11 cellular contexts compared by ENCODE assay signal in genomic region chr14:93536945-93537344, GRCh38.
DNase-seq lines count a peak whose midpoint lies in the region; ATAC-seq and TF ChIP-seq lines count a peak whose summit lies in the region.
"Had no signal": no experiment of that assay in that cellular context is flagged by ENCODE, and none has a peak within 500 bp of the region (broad histone marks: within the 10 kb centered on the region; RNA-seq: fewer than 3 reads in every experiment).

No MANE protein-coding gene starts in this region.

- TF ChIP-seq CTCF in IMR-90 (conservative IDR thresholded peaks at IDR 0.05; ENCODE audit: low read depth, low read length), result 0 out of 2 replicates have a peak, but pooled peaks have one; percentile 12
- peak; percentile 42 for TF ChIP-seq CTCF in VCaP (conservative IDR thresholded peaks at IDR 0.05)
- peak in 2 of 9 donors; percentile 17 to 26 for TF ChIP-seq CTCF in heart right ventricle (IDR thresholded peaks at IDR 0.05)

- H3K23ac ChIP-seq in IMR-90 (ENCODE audit: low read depth, low read length), result no peak overlapping the region

- no peak overlapping the region for H3K56ac ChIP-seq in IMR-90 (ENCODE audit: extremely low read depth, insufficient read depth, low read length)

- dilution Hi-C loops in IMR-90 (cut with HindIII; ENCODE audit: low sequenced_read_pairs, unreplicated experiment), result no loop called here

- H3K4ac ChIP-seq in IMR-90 (ENCODE audit: low read depth, low read length), result no peak overlapping the region

- DNase-seq in DMS 273 (lab: John Stamatoyannopoulos, UW; ENCODE audit: unreplicated experiment), result peak; percentile 52
- DNase-seq in DMS 273 treated with DMSO at 0.1 percent for 48 hours (lab: John Stamatoyannopoulos, UW), result no peak
- DNase-seq in IMR-90, result no peak
- peak; percentile 12 to 16 for DNase-seq in lung microvascular endothelial cell (ENCODE audit: low read depth in 2 of 2)
- no peak for DNase-seq in heart right ventricle
- no peak for DNase-seq in NK-92 (lab: John Stamatoyannopoulos, UW; ENCODE audit: unreplicated experiment)
- DNase-seq: mucosa of descending colon had no signal

- TF ChIP-seq POLR2A in IMR-90 (IDR thresholded peaks at IDR 0.05; ENCODE audit: low read depth, low read length), result no peak

- no peak overlapping the region for H4K8ac ChIP-seq in IMR-90 (ENCODE audit: low read depth in 2 of 2, low read length in 2 of 2)

- intact Hi-C loops in IMR-90 (cut with micrococcal nuclease), result no loop called here
- intact Hi-C loops in heart right ventricle (cut with DNase I), result loop anchor here in 1 of 10 donors (10.0 kb wide), 1 partner anchor 302 kb away; no protein-coding TSS in a partner anchor

- CTCF ChIA-PET in IMR-90 (lab: Yijun Ruan, JAX), result no interaction called here

- H2AFZ ChIP-seq in IMR-90 (replicated peaks; ENCODE audit: low read length, poor library complexity), result no peak overlapping the region

- in situ Hi-C loops in IMR-90 (cut with MboI; ENCODE audit: low sequenced_read_pairs), result no loop called here

- no peak for TF ChIP-seq RAD21 in IMR-90 (IDR thresholded peaks at IDR 0.05; ENCODE audit: low read length)

- no peaks in the 10 kb centered on the region for H3K4me1 ChIP-seq in IMR-90 (ENCODE audit: control insufficient read depth, insufficient read depth, low read length)
- peaks cover 0 to 15% (median 0%) of the 10 kb centered on the region in 9 donors for H3K4me1 ChIP-seq in heart right ventricle

- no peak overlapping the region for H2BK120ac ChIP-seq in IMR-90 (ENCODE audit: low read depth, low read length)

- H3K4me3 ChIP-seq in IMR-90 (ENCODE audit: insufficient read depth, low read depth, low read length), result no peak overlapping the region
- no peak overlapping the region for H3K4me3 ChIP-seq in heart right ventricle
- H3K4me3 ChIP-seq: mucosa of descending colon, skin epidermis had no signal

- H2BK20ac ChIP-seq in IMR-90 (ENCODE audit: low read depth, low read length), result no peak overlapping the region

- H4K20me1 ChIP-seq in IMR-90 (ENCODE audit: insufficient read depth, low read length), result no peaks in the 10 kb centered on the region

- no peak overlapping the region for H3K18ac ChIP-seq in IMR-90 (ENCODE audit: low read depth, low read length)

- WGBS in IMR-90 (ENCODE audit: extremely low coverage in 2 of 2, insufficient read length in 1 of 2), 2 experiments, result no CpG with 5 or more reads among the region's 8 CpGs
- 65 to 67% methylated on average over 8 of the region's 8 CpGs for WGBS in heart right ventricle, 2 donors

- H3K27ac ChIP-seq in IMR-90 (ENCODE audit: insufficient read depth, low read length) (no peak overlapping the region), VCaP (no peak overlapping the region), heart right ventricle (no peak overlapping the region)
- H3K27ac ChIP-seq: 22Rv1, skin epidermis had no signal

- no TSS peak for BruUV-seq in IMR-90 (replicated peaks; lab: Mats Ljungman, UMichigan)

- H2AK5ac ChIP-seq in IMR-90 (ENCODE audit: low read depth, low read length), result no peak overlapping the region

- POLR2A ChIA-PET in IMR-90 (lab: Charles Lee; ENCODE audit: unreplicated experiment), result no interaction called here

- no peaks in the 10 kb centered on the region for H3K27me3 ChIP-seq in IMR-90 (ENCODE audit: control insufficient read depth, insufficient read depth, low read length)
- peaks cover 0 to 6% (median 0%) of the 10 kb centered on the region in 7 donors for H3K27me3 ChIP-seq in heart right ventricle

- no peak for ATAC-seq in IMR-90 (ENCODE audit: low read depth)
- no peak for ATAC-seq in heart right ventricle
- ATAC-seq in HG02588 (IDR thresholded peaks at IDR 0.05; ENCODE audit: unreplicated experiment), result no peak
- ATAC-seq: mucosa of descending colon had no signal

- H3K14ac ChIP-seq in IMR-90 (replicated peaks; ENCODE audit: low read depth, low read length), result no peak overlapping the region

- H3K9ac ChIP-seq in IMR-90 (ENCODE audit: low read depth, low read length), result no peak overlapping the region

- H4K91ac ChIP-seq in IMR-90 (ENCODE audit: insufficient read depth, low read depth, low read length), result no peak overlapping the region

- no peak overlapping the region for H2BK15ac ChIP-seq in IMR-90 (ENCODE audit: low read depth, low read length)

- H2BK5ac ChIP-seq in IMR-90 (ENCODE audit: low read depth, low read length, poor library complexity, severe bottlenecking), result no peak overlapping the region

- H3K9me1 ChIP-seq in IMR-90 (ENCODE audit: insufficient read depth, low read length), result no peaks in the 10 kb centered on the region

- H2AK9ac ChIP-seq in IMR-90 (replicated peaks; ENCODE audit: low read depth, low read length, poor library complexity), result no peak overlapping the region

- no peaks in the 10 kb centered on the region for H3K36me3 ChIP-seq in IMR-90 (ENCODE audit: control insufficient read depth, insufficient read depth, low read length)
- no peaks in the 10 kb centered on the region for H3K36me3 ChIP-seq in heart right ventricle

- H4K5ac ChIP-seq in IMR-90 (ENCODE audit: low read depth, low read length), result no peak overlapping the region

- H3K9me3 ChIP-seq in IMR-90 (ENCODE audit: control insufficient read depth, insufficient read depth, low read length) (peaks cover 2% of the 10 kb centered on the region; the same call in 1 of the 2 replicates), heart right ventricle (no peaks in the 10 kb centered on the region)
- H3K9me3 ChIP-seq: mucosa of descending colon had no signal

- H3K79me1 ChIP-seq in IMR-90 (ENCODE audit: low read depth in 1 of 2, low read length in 2 of 2), result no peaks in the 10 kb centered on the region

- no peak overlapping the region for H3K4me2 ChIP-seq in IMR-90 (ENCODE audit: low read depth, low read length)

TF ChIP-seq in IMR-90, 13 proteins besides CTCF, POLR2A, EP300 and RAD21:
- no peak for TF ChIP-seq MAFK (IDR thresholded peaks at IDR 0.05; ENCODE audit: low read depth, low read length)
- no peak for TF ChIP-seq BHLHE40 (IDR thresholded peaks at IDR 0.05; ENCODE audit: low read depth, low read length)
- TF ChIP-seq NFE2L2 (IDR thresholded peaks at IDR 0.05; ENCODE audit: low read depth, low read length), result no peak
- no peak for TF ChIP-seq RFX5 (IDR thresholded peaks at IDR 0.05; ENCODE audit: low read depth, low read length)
- TF ChIP-seq SMC3 (IDR thresholded peaks at IDR 0.05; ENCODE audit: low read depth, low read length), result no peak
- TF ChIP-seq RCOR1 (IDR thresholded peaks at IDR 0.05; ENCODE audit: insufficient replicate concordance, low read length), result no peak
- TF ChIP-seq USF2 (IDR thresholded peaks at IDR 0.05; ENCODE audit: low read depth, low read length), result no peak
- no peak for TF ChIP-seq FOS (IDR thresholded peaks at IDR 0.05; ENCODE audit: low read depth, low read length)
- no peak for TF ChIP-seq CHD1 (IDR thresholded peaks at IDR 0.05; ENCODE audit: low read depth, low read length)
- no peak for TF ChIP-seq ELK1 (IDR thresholded peaks at IDR 0.05; ENCODE audit: borderline replicate concordance, low read depth, low read length)
- no peak for TF ChIP-seq CEBPB (IDR thresholded peaks at IDR 0.05; ENCODE audit: low read depth, low read length)
- no peak for TF ChIP-seq MAZ (IDR thresholded peaks at IDR 0.05; ENCODE audit: borderline replicate concordance, low read depth, low read length)
- no peak for TF ChIP-seq MXI1 (IDR thresholded peaks at IDR 0.05; ENCODE audit: borderline replicate concordance, low read depth, low read length)
TF ChIP-seq in IMR-90: peak in this region for 0.

Comparison
In these comparisons a context has a peak if more than half of its experiments do, and no peak if none do; other contexts are left out.
1. DNase-seq: peak in DMS 273 (single experiment) and lung microvascular endothelial cell (2 of 2); none in DMS 273 treated with DMSO at 0.1 percent for 48 hours (single experiment), IMR-90 (single experiment), heart right ventricle (0 of 2) and NK-92 (single experiment).